In the genomic region with DNA sequence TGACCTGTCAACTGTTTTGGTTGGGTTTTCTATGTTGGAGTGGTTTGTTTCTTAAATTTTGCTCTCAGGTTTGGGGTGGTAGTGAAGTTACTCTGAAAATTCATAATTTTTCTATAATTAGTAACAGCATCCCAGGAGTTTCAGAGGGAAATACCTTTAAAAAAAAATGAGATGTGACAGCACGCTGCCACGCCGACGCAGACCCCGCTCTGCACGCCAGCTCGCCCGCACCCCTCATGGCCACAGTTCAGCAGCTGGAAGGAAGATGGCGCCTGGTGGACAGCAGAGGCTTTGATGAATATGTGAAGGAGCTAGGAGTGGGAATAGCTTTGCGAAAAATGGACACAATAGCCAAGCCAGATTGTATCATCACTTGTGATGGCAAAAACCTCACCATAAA, we compare ENCODE assay signal across 1 cellular context.
TF ChIP-seq lines count a peak whose summit lies in the region.

No MANE protein-coding gene starts in this region.

TF ChIP-seq in SK-N-SH, 30 proteins besides CTCF, POLR2A, EP300 and RAD21 (continued from another document):
- TF ChIP-seq MEF2A (IDR thresholded peaks at IDR 0.05; ENCODE audit: borderline replicate concordance, low read depth) (no peak), ELF1 (IDR thresholded peaks at IDR 0.05) (no peak), NFIC (IDR thresholded peaks at IDR 0.05; ENCODE audit: borderline replicate concordance) (no peak), TAF1 (IDR thresholded peaks at IDR 0.05; ENCODE audit: borderline replicate concordance, low read depth, low read length) (no peak), EZH2phosphoT487 (IDR thresholded peaks at IDR 0.05; ENCODE audit: borderline replicate concordance, low read depth) (no peak), FOXM1 (IDR thresholded peaks at IDR 0.05; ENCODE audit: low read depth) (no peak), TEAD4 (IDR thresholded peaks at IDR 0.05; ENCODE audit: borderline replicate concordance, insufficient read depth) (no peak)
- TF ChIP-seq, protein P1, sequence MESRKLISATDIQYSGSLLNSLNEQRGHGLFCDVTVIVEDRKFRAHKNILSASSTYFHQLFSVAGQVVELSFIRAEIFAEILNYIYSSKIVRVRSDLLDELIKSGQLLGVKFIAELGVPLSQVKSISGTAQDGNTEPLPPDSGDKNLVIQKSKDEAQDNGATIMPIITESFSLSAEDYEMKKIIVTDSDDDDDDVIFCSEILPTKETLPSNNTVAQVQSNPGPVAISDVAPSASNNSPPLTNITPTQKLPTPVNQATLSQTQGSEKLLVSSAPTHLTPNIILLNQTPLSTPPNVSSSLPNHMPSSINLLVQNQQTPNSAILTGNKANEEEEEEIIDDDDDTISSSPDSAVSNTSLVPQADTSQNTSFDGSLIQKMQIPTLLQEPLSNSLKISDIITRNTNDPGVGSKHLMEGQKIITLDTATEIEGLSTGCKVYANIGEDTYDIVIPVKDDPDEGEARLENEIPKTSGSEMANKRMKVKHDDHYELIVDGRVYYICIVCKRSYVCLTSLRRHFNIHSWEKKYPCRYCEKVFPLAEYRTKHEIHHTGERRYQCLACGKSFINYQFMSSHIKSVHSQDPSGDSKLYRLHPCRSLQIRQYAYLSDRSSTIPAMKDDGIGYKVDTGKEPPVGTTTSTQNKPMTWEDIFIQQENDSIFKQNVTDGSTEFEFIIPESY (IDR thresholded peaks at IDR 0.05; ENCODE audit: borderline replicate concordance, low read depth), result no peak
